In genomic region chr10:14407567-14407966, GRCh38 we compare ENCODE assay signal across 1 cellular context.
TF ChIP-seq lines count a peak whose summit lies in the region.

No MANE protein-coding gene starts in this region.

TF ChIP-seq in IMR-90, 13 proteins besides CTCF, POLR2A, EP300 and RAD21 (continued from another document):
- no peak for TF ChIP-seq USF2 (IDR thresholded peaks at IDR 0.05; ENCODE audit: low read depth, low read length)
- TF ChIP-seq MAZ (IDR thresholded peaks at IDR 0.05; ENCODE audit: borderline replicate concordance, low read depth, low read length) = no peak
- no peak for TF ChIP-seq FOS (IDR thresholded peaks at IDR 0.05; ENCODE audit: low read depth, low read length)
- no peak for TF ChIP-seq CHD1 (IDR thresholded peaks at IDR 0.05; ENCODE audit: low read depth, low read length)
- TF ChIP-seq RCOR1 (IDR thresholded peaks at IDR 0.05; ENCODE audit: insufficient replicate concordance, low read length) = no peak
- TF ChIP-seq NFE2L2 (IDR thresholded peaks at IDR 0.05; ENCODE audit: low read depth, low read length) = no peak
- no peak for TF ChIP-seq SMC3 (IDR thresholded peaks at IDR 0.05; ENCODE audit: low read depth, low read length)
- TF ChIP-seq MAFK (IDR thresholded peaks at IDR 0.05; ENCODE audit: low read depth, low read length) = no peak
